1 cellular context compared by ENCODE assay signal in the genomic region with DNA sequence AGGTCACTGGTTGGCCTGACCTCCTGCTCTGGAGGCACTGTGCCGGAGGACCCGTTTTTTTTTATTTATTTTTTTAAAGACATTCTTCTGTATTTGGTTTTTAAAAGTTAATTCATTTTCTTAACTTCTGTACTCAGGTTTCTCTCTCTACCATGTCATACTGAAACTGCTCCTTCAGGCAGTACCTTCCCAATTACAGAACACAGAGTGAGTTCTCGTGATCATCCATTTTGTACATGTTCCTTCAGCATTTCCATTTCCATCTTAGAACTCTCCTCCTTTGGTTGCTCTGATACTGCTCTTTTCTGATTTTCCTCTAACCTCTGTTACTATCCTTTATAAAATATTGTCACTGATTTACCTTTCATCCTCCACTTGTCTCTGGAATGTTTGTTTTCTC.
TF ChIP-seq lines count a peak whose summit lies in the region.

No MANE protein-coding gene starts in this region.

TF ChIP-seq in GM12878, 131 proteins besides CTCF, POLR2A, EP300 and RAD21 (continued from another document):
- TF ChIP-seq, protein P1, sequence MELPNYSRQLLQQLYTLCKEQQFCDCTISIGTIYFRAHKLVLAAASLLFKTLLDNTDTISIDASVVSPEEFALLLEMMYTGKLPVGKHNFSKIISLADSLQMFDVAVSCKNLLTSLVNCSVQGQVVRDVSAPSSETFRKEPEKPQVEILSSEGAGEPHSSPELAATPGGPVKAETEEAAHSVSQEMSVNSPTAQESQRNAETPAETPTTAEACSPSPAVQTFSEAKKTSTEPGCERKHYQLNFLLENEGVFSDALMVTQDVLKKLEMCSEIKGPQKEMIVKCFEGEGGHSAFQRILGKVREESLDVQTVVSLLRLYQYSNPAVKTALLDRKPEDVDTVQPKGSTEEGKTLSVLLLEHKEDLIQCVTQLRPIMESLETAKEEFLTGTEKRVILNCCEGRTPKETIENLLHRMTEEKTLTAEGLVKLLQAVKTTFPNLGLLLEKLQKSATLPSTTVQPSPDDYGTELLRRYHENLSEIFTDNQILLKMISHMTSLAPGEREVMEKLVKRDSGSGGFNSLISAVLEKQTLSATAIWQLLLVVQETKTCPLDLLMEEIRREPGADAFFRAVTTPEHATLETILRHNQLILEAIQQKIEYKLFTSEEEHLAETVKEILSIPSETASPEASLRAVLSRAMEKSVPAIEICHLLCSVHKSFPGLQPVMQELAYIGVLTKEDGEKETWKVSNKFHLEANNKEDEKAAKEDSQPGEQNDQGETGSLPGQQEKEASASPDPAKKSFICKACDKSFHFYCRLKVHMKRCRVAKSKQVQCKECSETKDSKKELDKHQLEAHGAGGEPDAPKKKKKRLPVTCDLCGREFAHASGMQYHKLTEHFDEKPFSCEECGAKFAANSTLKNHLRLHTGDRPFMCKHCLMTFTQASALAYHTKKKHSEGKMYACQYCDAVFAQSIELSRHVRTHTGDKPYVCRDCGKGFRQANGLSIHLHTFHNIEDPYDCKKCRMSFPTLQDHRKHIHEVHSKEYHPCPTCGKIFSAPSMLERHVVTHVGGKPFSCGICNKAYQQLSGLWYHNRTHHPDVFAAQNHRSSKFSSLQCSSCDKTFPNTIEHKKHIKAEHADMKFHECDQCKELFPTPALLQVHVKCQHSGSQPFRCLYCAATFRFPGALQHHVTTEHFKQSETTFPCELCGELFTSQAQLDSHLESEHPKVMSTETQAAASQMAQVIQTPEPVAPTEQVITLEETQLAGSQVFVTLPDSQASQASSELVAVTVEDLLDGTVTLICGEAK (IDR thresholded peaks at IDR 0.05; ENCODE audit: borderline replicate concordance) = no peak
- TF ChIP-seq ASH2L (IDR thresholded peaks at IDR 0.05; ENCODE audit: borderline replicate concordance, low read depth) (no peak), SP1 (IDR thresholded peaks at IDR 0.05; ENCODE audit: low read depth, low read length) (no peak)
- TF ChIP-seq, protein P2, sequence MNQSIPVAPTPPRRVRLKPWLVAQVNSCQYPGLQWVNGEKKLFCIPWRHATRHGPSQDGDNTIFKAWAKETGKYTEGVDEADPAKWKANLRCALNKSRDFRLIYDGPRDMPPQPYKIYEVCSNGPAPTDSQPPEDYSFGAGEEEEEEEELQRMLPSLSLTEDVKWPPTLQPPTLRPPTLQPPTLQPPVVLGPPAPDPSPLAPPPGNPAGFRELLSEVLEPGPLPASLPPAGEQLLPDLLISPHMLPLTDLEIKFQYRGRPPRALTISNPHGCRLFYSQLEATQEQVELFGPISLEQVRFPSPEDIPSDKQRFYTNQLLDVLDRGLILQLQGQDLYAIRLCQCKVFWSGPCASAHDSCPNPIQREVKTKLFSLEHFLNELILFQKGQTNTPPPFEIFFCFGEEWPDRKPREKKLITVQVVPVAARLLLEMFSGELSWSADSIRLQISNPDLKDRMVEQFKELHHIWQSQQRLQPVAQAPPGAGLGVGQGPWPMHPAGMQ (IDR thresholded peaks at IDR 0.05; ENCODE audit: borderline replicate concordance) = no peak
